Comparison of ENCODE assay signal across 8 cellular contexts in the genomic region with DNA sequence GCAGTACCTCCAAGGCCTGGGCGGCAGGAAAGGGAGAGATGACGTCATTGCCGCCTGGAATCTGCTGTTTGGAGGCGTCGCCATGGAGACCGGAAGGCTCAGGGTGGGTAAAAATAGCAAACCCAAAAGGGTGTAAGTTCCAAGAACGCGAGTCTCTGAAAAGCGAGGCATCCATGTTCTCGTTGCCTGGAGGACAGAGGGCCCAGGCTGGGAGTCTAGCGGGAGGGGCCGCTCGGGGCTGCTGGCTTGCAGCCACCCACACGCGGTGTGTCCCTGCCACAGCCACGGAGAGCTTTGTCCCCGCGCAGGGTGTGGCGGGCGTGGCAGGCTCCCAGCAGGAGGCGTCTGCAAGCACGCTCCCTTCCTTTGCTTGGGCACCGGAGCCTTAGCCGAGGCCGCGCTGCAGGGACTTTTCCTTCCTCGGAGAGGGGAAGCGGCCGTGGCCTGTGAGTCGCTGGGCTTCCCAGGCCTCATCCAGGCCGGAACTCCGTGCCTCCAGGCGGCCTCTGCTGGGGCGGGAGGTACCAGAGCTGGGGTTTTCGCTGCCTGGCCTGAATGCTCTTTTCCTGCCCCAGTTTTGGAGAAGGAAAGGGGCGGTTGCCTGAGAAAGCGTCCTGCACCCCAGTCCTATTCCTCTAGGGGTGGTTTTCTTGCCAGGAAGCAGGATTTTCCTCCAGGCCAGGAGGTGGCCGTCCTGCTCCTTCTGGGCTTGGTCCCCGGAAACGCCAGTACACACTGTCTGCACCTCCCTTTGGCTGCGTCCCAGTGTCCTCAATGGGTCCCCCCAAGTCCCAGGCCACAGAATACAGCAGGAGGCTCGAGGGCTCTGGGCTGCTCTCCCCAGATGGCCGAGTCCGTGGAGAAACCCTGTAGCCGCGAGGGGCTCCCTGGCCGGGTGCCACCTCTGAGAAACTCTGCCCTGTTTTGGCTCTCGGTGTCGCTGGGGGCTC. TPM values are rescaled to one million over a fixed set of nuclear protein-coding genes. Genes with fewer than 3 reads are reported as not detected.
A peak's percentile ranks its signal among the peaks of the same experiment; 100 is the strongest.
DNase-seq lines count a peak whose midpoint lies in the region; ATAC-seq and TF ChIP-seq lines count a peak whose summit lies in the region.

No MANE protein-coding gene starts in this region.

- TF ChIP-seq CTCF in esophagus squamous epithelium (IDR thresholded peaks at IDR 0.05) (peak in 4 of 6 experiments; percentile 33 to 46 (median 36)), mucosa of descending colon (IDR thresholded peaks at IDR 0.05) (peak; percentile 15), testis (IDR thresholded peaks at IDR 0.05) (peak in 1 of 3 experiments; percentile 27)

- H3K4me3 Mint-ChIP-seq in activated T-helper 2 cell treated with anti-CD3 and anti-CD28 coated beads, Interferon-gamma antibody, Interleukin-2, Interleukin-4, amounts not matched to agents 10 μg/mL and 5 μg/mL and 100 μg/mL, durations not matched to agents 14 hours and 24 hours and 36 hours (ENCODE audit: low read depth): no peak overlapping the region

- H3K27ac Mint-ChIP-seq in activated T-helper 2 cell treated with anti-CD3 and anti-CD28 coated beads, Interferon-gamma antibody, Interleukin-2, Interleukin-4, amounts not matched to agents 10 μg/mL and 5 μg/mL and 100 μg/mL, durations not matched to agents 14 hours and 24 hours and 36 hours: no peak overlapping the region

- peaks cover 55 to 74% (median 66%) of the 10 kb centered on the region in 3 donors for H3K4me1 ChIP-seq in esophagus squamous epithelium
- peaks cover 29% of the 10 kb centered on the region for H3K4me1 ChIP-seq in mucosa of descending colon (ENCODE audit: low read depth)
- H3K4me1 ChIP-seq in testis: peaks cover 50% of the 10 kb centered on the region

- 0% methylated on average over 9 to 19 of the region's 49 CpGs for WGBS in esophagus squamous epithelium, 2 donors
- WGBS in testis, 2 donors: 13 to 18% methylated on average over 22 to 47 of the region's 49 CpGs

- TF ChIP-seq POLR2A in esophagus squamous epithelium (IDR thresholded peaks at IDR 0.05): peak in 1 of 4 donors; percentile 30
- TF ChIP-seq POLR2A in testis (IDR thresholded peaks at IDR 0.05): no peak

- no peaks in the 10 kb centered on the region for H3K27me3 Mint-ChIP-seq in activated T-helper 2 cell treated with anti-CD3 and anti-CD28 coated beads, Interferon-gamma antibody, Interleukin-2, Interleukin-4, amounts not matched to agents 10 μg/mL and 5 μg/mL and 100 μg/mL, durations not matched to agents 14 hours and 24 hours and 36 hours (ENCODE audit: low read depth)

- H3K4me1 Mint-ChIP-seq in activated T-helper 2 cell treated with anti-CD3 and anti-CD28 coated beads, Interferon-gamma antibody, Interleukin-2, Interleukin-4, amounts not matched to agents 10 μg/mL and 5 μg/mL and 100 μg/mL, durations not matched to agents 14 hours and 24 hours and 36 hours (ENCODE audit: low read depth): no peaks in the 10 kb centered on the region

- no peaks in the 10 kb centered on the region for H3K9me3 Mint-ChIP-seq in activated T-helper 2 cell treated with anti-CD3 and anti-CD28 coated beads, Interferon-gamma antibody, Interleukin-2, Interleukin-4, amounts not matched to agents 10 μg/mL and 5 μg/mL and 100 μg/mL, durations not matched to agents 14 hours and 24 hours and 36 hours

- peak overlapping the region in 3 of 4 donors; percentile 38 to 55 (median 40) for H3K4me3 ChIP-seq in esophagus squamous epithelium
- H3K4me3 ChIP-seq in mucosa of descending colon: no peak overlapping the region
- peak overlapping the region; percentile 8 to 43 for H3K4me3 ChIP-seq in testis

- H3K27me3 ChIP-seq in esophagus squamous epithelium (no peaks in the 10 kb centered on the region), testis (no peaks in the 10 kb centered on the region)

- no peaks in the 10 kb centered on the region for H3K36me3 ChIP-seq in esophagus squamous epithelium
- no peaks in the 10 kb centered on the region for H3K36me3 ChIP-seq in mucosa of descending colon (ENCODE audit: low read depth)
- no peaks in the 10 kb centered on the region for H3K36me3 ChIP-seq in testis (ENCODE audit: low read depth, missing control alignments)

- DNase-seq in GM03348 (ENCODE audit: low spot score) (peak; percentile 87), NCI-H2227 (lab: John Stamatoyannopoulos, UW; ENCODE audit: unreplicated experiment) (peak; percentile 93), esophagus squamous epithelium (lab: John Stamatoyannopoulos, UW) (no peak), mucosa of descending colon (peak; percentile 82 to 90 (median 88)), testis (peak; percentile 91), NAMALWA (ENCODE audit: low spot score) (no peak)
- peak; percentile 52 for DNase-seq in activated T-helper 2 cell treated with anti-CD3 and anti-CD28 coated beads, Interferon-gamma antibody, Interleukin-2, Interleukin-4, amounts not matched to agents 10 μg/mL and 5 μg/mL and 100 μg/mL, durations not matched to agents 14 hours and 24 hours and 36 hours (ENCODE audit: low spot score)

- intact Hi-C loops in activated T-helper 2 cell treated with anti-CD3 and anti-CD28 coated beads, Interferon-gamma antibody, Interleukin-2, Interleukin-4, amounts not matched to agents 10 μg/mL and 5 μg/mL and 100 μg/mL, durations not matched to agents 14 hours and 24 hours and 36 hours (cut with micrococcal nuclease): no loop called here
- intact Hi-C loops in esophagus squamous epithelium (cut with DNase I) (no loop called here), mucosa of descending colon (cut with DNase I, micrococcal nuclease) (no loop called here), testis (cut with DNase I; ENCODE audit: low total_unique reads) (no loop called here)

- no peaks in the 10 kb centered on the region for H3K9me3 ChIP-seq in esophagus squamous epithelium
- no peaks in the 10 kb centered on the region for H3K9me3 ChIP-seq in mucosa of descending colon
- no peaks in the 10 kb centered on the region for H3K9me3 ChIP-seq in testis

- H3K27ac ChIP-seq in esophagus squamous epithelium: peak overlapping the region; percentile 83 to 98 (median 93)
- peak overlapping the region; percentile 89 to 95 for H3K27ac ChIP-seq in testis

- H3K36me3 Mint-ChIP-seq in activated T-helper 2 cell treated with anti-CD3 and anti-CD28 coated beads, Interferon-gamma antibody, Interleukin-2, Interleukin-4, amounts not matched to agents 10 μg/mL and 5 μg/mL and 100 μg/mL, durations not matched to agents 14 hours and 24 hours and 36 hours (ENCODE audit: low read depth): no peaks in the 10 kb centered on the region

- ATAC-seq in mucosa of descending colon: peak; percentile 85
- ATAC-seq in HG02938 (IDR thresholded peaks at IDR 0.05; ENCODE audit: unreplicated experiment): no peak

RNA-seq across cellular contexts. Expression of gene SKI, which starts 15.3 kb away (rescaled TPM):
- total RNA-seq in activated T-helper 2 cell treated with anti-CD3 and anti-CD28 coated beads, Interferon-gamma antibody, Interleukin-2, Interleukin-4, amounts not matched to agents 10 μg/mL and 5 μg/mL and 100 μg/mL, durations not matched to agents 14 hours and 24 hours and 36 hours: 37.0 and 41.1 TPM in 2 replicates
- total RNA-seq in esophagus squamous epithelium (10 to 100 TPM; 18.2 to 38.8 (median 25.2) TPM), mucosa of descending colon (10 to 100 TPM; 26.8 to 86.6 (median 29.0) TPM), testis (10 to 100 TPM; 85.7 to 87.1 TPM)
- 40.2 TPM for polyA plus RNA-seq in testis (ENCODE audit: insufficient read depth, low read depth, low replicate concordance)

RNA-seq across cellular contexts. Expression of gene FAAP20, which starts 18.2 kb away (rescaled TPM):
- 61.5 and 63.8 TPM in 2 replicates for total RNA-seq in activated T-helper 2 cell treated with anti-CD3 and anti-CD28 coated beads, Interferon-gamma antibody, Interleukin-2, Interleukin-4, amounts not matched to agents 10 μg/mL and 5 μg/mL and 100 μg/mL, durations not matched to agents 14 hours and 24 hours and 36 hours
- total RNA-seq in esophagus squamous epithelium: 10 to 100 TPM in 3 of 4 donors, 1 to 10 TPM in 1; 8.6 to 22.5 (median 18.1) TPM
- total RNA-seq in mucosa of descending colon: 10 to 100 TPM; 23.4 to 42.6 (median 32.0) TPM
- total RNA-seq in testis: 10 to 100 TPM; 65.5 to 72.0 TPM
- polyA plus RNA-seq in testis (ENCODE audit: insufficient read depth, low read depth, low replicate concordance): 72.6 TPM

Comparison
In these comparisons a context has a peak if more than half of its experiments do, and no peak if none do; other contexts are left out.
1. DNase-seq: peak in GM03348 (single experiment), NCI-H2227 (single experiment), activated T-helper 2 cell treated with anti-CD3 and anti-CD28 coated beads, Interferon-gamma antibody, Interleukin-2, Interleukin-4, amounts not matched to agents 10 μg/mL and 5 μg/mL and 100 μg/mL, durations not matched to agents 14 hours and 24 hours and 36 hours (single experiment), mucosa of descending colon (3 of 3) and testis (single experiment); none in esophagus squamous epithelium (single experiment) and NAMALWA (single experiment).